ENCODE assay signal across 27 cellular contexts in the genomic region with DNA sequence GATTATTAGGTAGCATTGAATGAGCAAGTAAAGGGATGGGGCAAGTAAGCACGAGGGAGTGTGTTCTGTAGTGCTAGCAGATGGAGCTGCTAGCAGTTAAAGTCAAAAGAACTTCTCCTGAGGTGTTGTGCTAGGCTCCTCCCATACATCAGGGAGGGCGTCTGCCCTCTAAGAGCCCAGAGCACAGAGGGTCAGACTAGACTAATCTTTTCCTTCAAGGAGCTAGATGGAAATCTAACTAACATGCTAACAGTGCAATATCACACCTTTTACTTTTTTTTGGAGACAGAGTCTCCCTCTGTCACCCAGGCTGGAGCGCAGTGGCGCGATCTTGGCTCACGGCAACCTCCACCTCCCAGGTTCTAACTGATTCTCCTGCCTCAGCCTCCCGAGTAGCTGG.
"Had no signal": no experiment of that assay in that cellular context is flagged by ENCODE, and none has a peak within 500 bp of the region (broad histone marks: within the 10 kb centered on the region; RNA-seq: fewer than 3 reads in every experiment).

No MANE protein-coding gene starts in this region.

- H3K36me3 ChIP-seq: adrenal gland had no signal

- ATAC-seq: activated T-helper 17 cell treated with anti-CD3 and anti-CD28 coated beads, Interleukin-2, amount 50 U/mL, for 72 hours; Panc1; Right ventricle myocardium inferior; T-cell had no signal

- H3K4me2 ChIP-seq: KMS-11 had no signal

- H3K36me3 Mint-ChIP-seq: activated CD4-positive, alpha-beta memory T cell treated with anti-CD3 and anti-CD28 coated beads for 36 hours; T-cell had no signal

- DNase-seq: activated CD4-positive, alpha-beta memory T cell treated with anti-CD3 and anti-CD28 coated beads for 36 hours; activated CD4-positive, alpha-beta T cell treated with anti-CD3 and anti-CD28 coated beads, Interleukin-2, amount 10 ng/mL, durations not matched to agents 24 days and 14 days; activated CD4-positive, CD25-positive, alpha-beta regulatory T cell treated with anti-CD3 and anti-CD28 coated beads, Interleukin-2, amount 50 U/mL, for 72 hours; activated CD8-positive, alpha-beta memory T cell treated with anti-CD3 and anti-CD28 coated beads for 24 hours; activated gamma-delta T cell; activated naive CD4-positive, alpha-beta T cell treated with anti-CD3 and anti-CD28 coated beads for 36 hours; activated naive CD8-positive, alpha-beta T cell treated with anti-CD3 and anti-CD28 coated beads, Interleukin-2, amount 10 ng/mL, durations not matched to agents 7 days and 5 days; activated T-cell treated with anti-CD3 and anti-CD28 coated beads, Interleukin-2, amount 50 U/mL, for 48 hours; adrenal gland; anterior cingulate cortex; cerebellar nuclear complex; NCI-H1092; NCI-H1417; NCI-H1930; NCI-H2171; NCI-H226; NCI-H526; NCI-H774; NK-92 treated with Interleukin-12 subunit alpha and Interleukin-12 subunit beta, amount 100 ng/mL, for 24 hours; OCI-M1; RPMI8226; T-cell had no signal

- H3K27ac Mint-ChIP-seq: activated CD4-positive, alpha-beta memory T cell treated with anti-CD3 and anti-CD28 coated beads for 36 hours; activated CD4-positive, alpha-beta T cell treated with anti-CD3 and anti-CD28 coated beads, Interleukin-2, amount 10 ng/mL, durations not matched to agents 24 days and 14 days; activated naive CD4-positive, alpha-beta T cell treated with anti-CD3 and anti-CD28 coated beads for 36 hours; activated naive CD8-positive, alpha-beta T cell treated with anti-CD3 and anti-CD28 coated beads, Interleukin-2, amount 10 ng/mL, durations not matched to agents 7 days and 5 days; activated T-helper 17 cell treated with anti-CD3 and anti-CD28 coated beads, Interleukin-2, amount 50 U/mL, for 72 hours had no signal

- H3K9me3 Mint-ChIP-seq: activated CD4-positive, alpha-beta memory T cell treated with anti-CD3 and anti-CD28 coated beads for 36 hours; activated CD4-positive, alpha-beta T cell treated with anti-CD3 and anti-CD28 coated beads, Interleukin-2, amount 10 ng/mL, durations not matched to agents 24 days and 14 days; activated naive CD4-positive, alpha-beta T cell treated with anti-CD3 and anti-CD28 coated beads for 36 hours; activated naive CD8-positive, alpha-beta T cell treated with anti-CD3 and anti-CD28 coated beads, Interleukin-2, amount 10 ng/mL, durations not matched to agents 7 days and 5 days; activated T-helper 17 cell treated with anti-CD3 and anti-CD28 coated beads, Interleukin-2, amount 50 U/mL, for 72 hours; T-cell had no signal

- H3K4me3 Mint-ChIP-seq: activated CD4-positive, alpha-beta memory T cell treated with anti-CD3 and anti-CD28 coated beads for 36 hours; activated CD4-positive, alpha-beta T cell treated with anti-CD3 and anti-CD28 coated beads, Interleukin-2, amount 10 ng/mL, durations not matched to agents 24 days and 14 days; activated naive CD4-positive, alpha-beta T cell treated with anti-CD3 and anti-CD28 coated beads for 36 hours; activated naive CD8-positive, alpha-beta T cell treated with anti-CD3 and anti-CD28 coated beads, Interleukin-2, amount 10 ng/mL, durations not matched to agents 7 days and 5 days; activated T-helper 17 cell treated with anti-CD3 and anti-CD28 coated beads, Interleukin-2, amount 50 U/mL, for 72 hours; T-cell had no signal

- H3K27me3 ChIP-seq: adrenal gland had no signal

- H3K27me3 Mint-ChIP-seq: activated CD4-positive, alpha-beta memory T cell treated with anti-CD3 and anti-CD28 coated beads for 36 hours; activated T-helper 17 cell treated with anti-CD3 and anti-CD28 coated beads, Interleukin-2, amount 50 U/mL, for 72 hours; T-cell had no signal

- H3K9ac ChIP-seq: KMS-11 had no signal

- H3K27ac ChIP-seq: adrenal gland, KMS-11, SK-N-MC had no signal

- H3K4me3 ChIP-seq: adrenal gland, SK-N-MC had no signal

- H3K9me3 ChIP-seq: adrenal gland had no signal
